In genomic region chr12:97609957-97610356, GRCh38 we compare ENCODE assay signal across 1 cellular context.
TF ChIP-seq lines count a peak whose summit lies in the region.

No MANE protein-coding gene starts in this region.

TF ChIP-seq in WTC11, 78 proteins besides CTCF, POLR2A, EP300 and RAD21 (continued from another document):
- TF ChIP-seq, protein P1, sequence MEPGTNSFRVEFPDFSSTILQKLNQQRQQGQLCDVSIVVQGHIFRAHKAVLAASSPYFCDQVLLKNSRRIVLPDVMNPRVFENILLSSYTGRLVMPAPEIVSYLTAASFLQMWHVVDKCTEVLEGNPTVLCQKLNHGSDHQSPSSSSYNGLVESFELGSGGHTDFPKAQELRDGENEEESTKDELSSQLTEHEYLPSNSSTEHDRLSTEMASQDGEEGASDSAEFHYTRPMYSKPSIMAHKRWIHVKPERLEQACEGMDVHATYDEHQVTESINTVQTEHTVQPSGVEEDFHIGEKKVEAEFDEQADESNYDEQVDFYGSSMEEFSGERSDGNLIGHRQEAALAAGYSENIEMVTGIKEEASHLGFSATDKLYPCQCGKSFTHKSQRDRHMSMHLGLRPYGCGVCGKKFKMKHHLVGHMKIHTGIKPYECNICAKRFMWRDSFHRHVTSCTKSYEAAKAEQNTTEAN (CRISPR knock-in tag; IDR thresholded peaks at IDR 0.05): no peak
- TF ChIP-seq SOX15 (CRISPR knock-in tag; IDR thresholded peaks at IDR 0.05): no peak
TF ChIP-seq in WTC11: peak in this region for 0.
